ENCODE assay signal across 12 cellular contexts in the genomic region with DNA sequence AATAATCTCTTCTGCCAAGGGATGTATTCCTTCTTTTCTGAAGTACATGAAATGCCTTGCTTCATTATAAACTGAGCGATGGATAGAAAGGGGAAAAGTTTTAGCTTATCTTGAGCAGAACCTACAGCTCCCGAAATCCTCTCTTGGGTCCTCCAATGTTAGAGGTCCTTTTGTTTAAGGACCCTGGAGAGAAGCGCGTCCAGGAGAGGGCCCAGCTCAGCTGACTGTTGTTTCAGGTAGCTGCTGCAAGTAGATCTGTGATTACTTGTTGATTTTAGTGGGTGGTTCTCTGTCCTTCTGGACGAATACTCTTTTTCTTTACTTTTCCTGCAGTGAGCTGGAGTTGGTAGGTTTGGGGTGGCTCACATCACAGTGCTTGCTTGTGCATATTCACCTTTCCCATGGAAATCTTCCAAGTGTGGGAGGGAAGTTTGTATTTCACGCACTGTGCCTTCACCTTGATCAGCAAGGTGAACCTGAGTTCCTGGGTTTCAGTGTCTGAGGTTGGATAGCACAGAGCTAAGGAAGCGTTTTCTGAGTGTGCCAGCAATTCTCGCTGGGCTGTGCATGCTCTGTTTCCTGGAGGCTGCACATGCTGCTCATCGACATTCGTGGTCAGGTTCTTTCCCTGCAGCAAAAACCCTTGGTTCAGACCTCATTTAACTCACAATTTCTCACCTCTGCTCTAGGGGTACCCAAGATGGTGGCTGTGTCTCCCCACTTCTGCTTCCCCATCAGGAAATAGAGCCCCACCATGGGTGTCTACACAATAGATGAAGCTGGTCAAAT.
DNase-seq lines count a peak whose midpoint lies in the region; ATAC-seq, FAIRE-seq and TF ChIP-seq lines count a peak whose summit lies in the region.
"Had no signal": no experiment of that assay in that cellular context is flagged by ENCODE, and none has a peak within 500 bp of the region (broad histone marks: within the 10 kb centered on the region; RNA-seq: fewer than 3 reads in every experiment).

No MANE protein-coding gene starts in this region.

- no peak overlapping the region for H3K4me2 ChIP-seq in mesendoderm (ENCODE audit: low read length)

- no peak overlapping the region for H2BK15ac ChIP-seq in mesendoderm (replicated peaks; ENCODE audit: low read depth)

- H3K27ac Mint-ChIP-seq in activated B cell treated with CpG ODN at 0.5 μM for 24 hours = peak overlapping the region; percentile 86
- peak overlapping the region; percentile 46 to 91 (median 72) for H3K27ac Mint-ChIP-seq in nephron

- H3K27me3 Mint-ChIP-seq in activated B cell treated with CpG ODN at 0.5 μM for 24 hours = no peaks in the 10 kb centered on the region
- H3K27me3 Mint-ChIP-seq in nephron (ENCODE audit: low read depth) = no peaks in the 10 kb centered on the region

- H3K36me3 Mint-ChIP-seq in activated B cell treated with CpG ODN at 0.5 μM for 24 hours (ENCODE audit: low read depth) (peaks cover 42% of the 10 kb centered on the region), nephron (ENCODE audit: low read depth) (peaks cover 56% of the 10 kb centered on the region)

- no peak overlapping the region for H3K27ac ChIP-seq in mesendoderm (ENCODE audit: low read depth, low read length)
- H3K27ac ChIP-seq: breast epithelium had no signal

- intact Hi-C loops in activated B cell treated with CpG ODN at 0.5 μM for 24 hours (cut with micrococcal nuclease) = loop anchor here (5.0 kb wide), 1 partner anchor 35 kb away; no protein-coding TSS in a partner anchor

- WGBS in mesendoderm (ENCODE audit: extremely low coverage, insufficient coverage, low lambda C conversion rate) = no CpG with 5 or more reads among the region's 10 CpGs

- no peak overlapping the region for H4K5ac ChIP-seq in mesendoderm (ENCODE audit: low read length)

- H3K9me3 Mint-ChIP-seq in activated B cell treated with CpG ODN at 0.5 μM for 24 hours = peaks cover 6% of the 10 kb centered on the region
- peaks cover 25% of the 10 kb centered on the region for H3K9me3 Mint-ChIP-seq in nephron

- H3K36me3 ChIP-seq in mesendoderm (ENCODE audit: control insufficient read depth, insufficient read depth, low read length) = no peaks in the 10 kb centered on the region
- H3K36me3 ChIP-seq: breast epithelium had no signal

- H3K4me1 Mint-ChIP-seq in activated B cell treated with CpG ODN at 0.5 μM for 24 hours (peaks cover 61% of the 10 kb centered on the region), nephron (peaks cover 35% of the 10 kb centered on the region)

- no peak for TF ChIP-seq CTCF in GM10266 (IDR thresholded peaks at IDR 0.05; ENCODE audit: control insufficient read depth, insufficient read depth, low read depth, missing control alignments)
- no peak for TF ChIP-seq CTCF in activated B cell treated with CpG ODN at 0.5 μM for 24 hours (IDR thresholded peaks at IDR 0.05)
- TF ChIP-seq CTCF in nephron (IDR thresholded peaks at IDR 0.05; ENCODE audit: unreplicated experiment in 3 of 3) = no peak

- no peak overlapping the region for H3K18ac ChIP-seq in mesendoderm (ENCODE audit: low read length)

- H3K56ac ChIP-seq in mesendoderm (ENCODE audit: low read length) = no peak overlapping the region

- peaks cover 79% of the 10 kb centered on the region for H3K79me2 ChIP-seq in mesendoderm (ENCODE audit: control insufficient read depth, insufficient read depth, low read length)

- DNase-seq in GM10266 (ENCODE audit: extremely low spot score) (peak; percentile 55), activated B cell treated with CpG ODN at 0.5 μM for 24 hours (no peak), HTR-8/SVneo (ENCODE audit: insufficient read length, low spot score) (no peak), OCI-M1 (lab: John Stamatoyannopoulos, UW) (no peak), mesendoderm (no peak)
- DNase-seq: DMS79, midbrain, NCI-H748 treated with DMSO at 0.1 percent for 48 hours had no signal

- POLR2A ChIA-PET in activated B cell treated with CpG ODN at 0.5 μM for 24 hours (lab: Charles Lee) = interaction anchor here (0.6 to 1.5 kb wide), 3 partner anchors 12 to 565 kb away, joined by 5 to 15 read pairs (median 7); partner anchors contain the start of gene JARID2

- H3K27me3 ChIP-seq in mesendoderm (ENCODE audit: insufficient read depth, low read length, poor library complexity) = no peaks in the 10 kb centered on the region
- H3K27me3 ChIP-seq: breast epithelium had no signal

- peaks cover 14% of the 10 kb centered on the region for H3K79me1 ChIP-seq in mesendoderm (ENCODE audit: low read length)

- no peak overlapping the region for H3K9ac ChIP-seq in mesendoderm (ENCODE audit: low read length)

- no peak overlapping the region for H2BK5ac ChIP-seq in mesendoderm (ENCODE audit: low read length)

- no peak overlapping the region for H2BK120ac ChIP-seq in mesendoderm (ENCODE audit: low read depth, low read length)

- H3K4me3 Mint-ChIP-seq in activated B cell treated with CpG ODN at 0.5 μM for 24 hours (peak overlapping the region; percentile 24), nephron (no peak overlapping the region)

- CTCF ChIA-PET in activated B cell treated with CpG ODN at 0.5 μM for 24 hours (lab: Charles Lee) = interaction anchor here (0.6 to 1.3 kb wide), 4 partner anchors 11 to 170 kb away, joined by 3 to 5 read pairs (median 3); no protein-coding TSS in a partner anchor

- no peak overlapping the region for H2AK5ac ChIP-seq in mesendoderm (ENCODE audit: low read length)

- H3K4ac ChIP-seq in mesendoderm (ENCODE audit: low read depth, low read length) = no peak overlapping the region

- H3K23ac ChIP-seq in mesendoderm (ENCODE audit: low read length) = no peak overlapping the region

- H3K4me3 ChIP-seq in mesendoderm (ENCODE audit: low read length) = no peak overlapping the region
- H3K4me3 ChIP-seq: breast epithelium had no signal

- H3K4me1 ChIP-seq in mesendoderm (ENCODE audit: control insufficient read depth, low read depth, low read length) = peaks cover 13% of the 10 kb centered on the region
- H3K4me1 ChIP-seq: breast epithelium had no signal

- ATAC-seq in GM21447 (IDR thresholded peaks at IDR 0.05; ENCODE audit: unreplicated experiment) = peak; percentile 56
- peak; percentile 23 for ATAC-seq in activated B cell treated with CpG ODN at 0.5 μM for 24 hours (ENCODE audit: low read depth)
- no peak for ATAC-seq in GM21526 (IDR thresholded peaks at IDR 0.05; ENCODE audit: low FRiP score, unreplicated experiment)

- H4K8ac ChIP-seq in mesendoderm (ENCODE audit: low read depth, low read length) = no peak overlapping the region

- no peak for FAIRE-seq in HTR-8/SVneo (lab: Jason Lieb, UNC)
